8 cellular contexts compared by ENCODE assay signal in the genomic region with DNA sequence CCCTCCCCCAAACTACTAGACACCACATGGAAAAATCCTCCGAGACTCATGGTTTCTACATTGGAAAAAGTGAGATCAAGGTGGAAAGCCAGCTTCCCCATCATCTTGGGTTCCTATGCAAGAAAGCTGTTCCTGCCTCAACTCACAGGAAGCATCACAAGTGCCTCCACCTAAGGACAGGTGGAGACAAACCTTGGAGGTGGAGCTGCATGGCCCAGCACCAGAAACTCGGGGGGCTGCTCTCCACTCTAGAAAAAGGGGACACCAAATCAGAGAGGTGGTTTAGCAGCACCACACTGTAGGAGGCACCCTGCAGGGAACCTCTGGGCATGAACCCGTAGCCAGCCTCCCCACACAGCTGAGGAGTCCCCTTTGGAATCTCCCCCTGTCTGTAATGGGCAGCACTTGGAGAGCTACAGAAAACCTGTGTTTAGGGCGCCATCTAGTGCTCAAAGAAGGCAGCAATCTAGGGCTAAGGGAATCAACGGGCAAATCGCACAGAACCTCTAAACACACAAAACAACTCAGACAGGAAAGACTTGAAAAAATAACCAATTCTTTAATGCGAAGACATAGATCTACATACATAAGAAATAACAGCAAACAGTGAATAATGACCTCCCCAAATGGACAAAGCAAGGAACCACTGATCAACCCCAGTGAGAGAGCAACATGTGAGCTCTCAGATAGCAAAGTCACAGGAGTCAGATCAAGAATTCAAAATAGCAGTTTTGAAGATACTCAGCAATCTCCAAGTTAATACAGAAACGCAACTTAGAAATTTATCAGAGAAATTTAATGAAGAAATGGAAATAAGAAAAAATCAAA. TPM values are rescaled to one million over a fixed set of nuclear protein-coding genes. Genes with fewer than 3 reads are reported as not detected.
DNase-seq lines count a peak whose midpoint lies in the region; ATAC-seq and TF ChIP-seq lines count a peak whose summit lies in the region.

No MANE protein-coding gene starts in this region.

- no peaks in the 10 kb centered on the region for H4K20me1 ChIP-seq in PC-3 (ENCODE audit: low read length)

- H3K4me3 ChIP-seq in HL-60 (replicated peaks; ENCODE audit: insufficient read depth, low read length) (no peak overlapping the region), PC-3 (ENCODE audit: low read length) (no peak overlapping the region), fibroblast of pulmonary artery (replicated peaks; ENCODE audit: low read depth, low read length) (no peak overlapping the region)

- no peak overlapping the region for H3K27ac ChIP-seq in HL-60 (replicated peaks)
- H3K27ac ChIP-seq in PC-3 (ENCODE audit: low read length): no peak overlapping the region

- H3K27ac Mint-ChIP-seq in type B pancreatic cell: no peak overlapping the region

- intact Hi-C loops in PC-3 (cut with micrococcal nuclease): loop anchor here (1.0 kb wide), 1 partner anchor 76 kb away; no protein-coding TSS in a partner anchor

- BruUV-seq in PC-3 (replicated peaks; lab: Mats Ljungman, UMichigan): no TSS peak

- H3K36me3 ChIP-seq in PC-3 (ENCODE audit: low read depth, low read length): no peaks in the 10 kb centered on the region

- no peaks in the 10 kb centered on the region for H3F3A ChIP-seq in PC-3 (ENCODE audit: low read length, unreplicated experiment)

- H2AFZ ChIP-seq in PC-3 (ENCODE audit: low read length): no peak overlapping the region

- H3K27me3 Mint-ChIP-seq in type B pancreatic cell: no peaks in the 10 kb centered on the region

- TF ChIP-seq CTCF in HL-60 (IDR thresholded peaks at IDR 0.05; ENCODE audit: insufficient read depth, low read length) (peak; percentile 41), PC-3 (conservative IDR thresholded peaks at IDR 0.05; ENCODE audit: low read depth, low read length) (peak; percentile 82), fibroblast of pulmonary artery (IDR thresholded peaks at IDR 0.05; ENCODE audit: low read length, missing control alignments) (peak; percentile 78), type B pancreatic cell (conservative IDR thresholded peaks at IDR 0.05) (peak; percentile 79)

- CTCF ChIA-PET in PC-3 (lab: Charles Lee): interaction anchor here (0.5 to 0.8 kb wide), 3 partner anchors 31 to 213 kb away, joined by 3 read pairs; no protein-coding TSS in a partner anchor

- no peak overlapping the region for H3K4me3 Mint-ChIP-seq in type B pancreatic cell

- H3K9ac ChIP-seq in PC-3 (ENCODE audit: low read length): no peak overlapping the region

- H3K9me3 ChIP-seq in PC-3 (ENCODE audit: low read length): no peaks in the 10 kb centered on the region

- H3K27me3 ChIP-seq in HL-60 (ENCODE audit: insufficient read depth, poor library complexity, severe bottlenecking) (no peaks in the 10 kb centered on the region), PC-3 (ENCODE audit: low read length) (no peaks in the 10 kb centered on the region)

- DNase-seq in AML-193 (lab: John Stamatoyannopoulos, UW) (peak; percentile 20 to 31), HL-60 (ENCODE audit: low read depth in 1 of 2, low spot score in 1 of 2) (peak; percentile 1 to 61), PC-3 (peak; percentile 77), activated T-helper 1 cell treated with Interleukin-2 at 50 U/mL for 16 hours (ENCODE audit: low read depth) (peak; percentile 16), fibroblast of pulmonary artery (ENCODE audit: low read depth) (peak; percentile 67), nucleus accumbens (lab: John Stamatoyannopoulos, UW) (peak in 41 of 56 donors; percentile 0 to 63 (median 11)), type B pancreatic cell (ENCODE audit: extremely low spot score, unreplicated experiment) (no peak)

- no peaks in the 10 kb centered on the region for H3K79me2 ChIP-seq in PC-3 (ENCODE audit: low read length)

- no peaks in the 10 kb centered on the region for H3K9me2 ChIP-seq in PC-3 (replicated peaks; ENCODE audit: low read length)

- H3K36me3 Mint-ChIP-seq in type B pancreatic cell: no peaks in the 10 kb centered on the region

- ATAC-seq in GM18858 (IDR thresholded peaks at IDR 0.05; ENCODE audit: unreplicated experiment): peak; percentile 81
- ATAC-seq in PC-3: peak; percentile 86

- POLR2A ChIA-PET in PC-3 (lab: Charles Lee; ENCODE audit: unreplicated experiment): no interaction called here

- no peaks in the 10 kb centered on the region for H3K4me1 ChIP-seq in PC-3 (ENCODE audit: insufficient read depth, low read length)

- H3K9me3 Mint-ChIP-seq in type B pancreatic cell: peaks cover 5% of the 10 kb centered on the region

- no peaks in the 10 kb centered on the region for H3K4me1 Mint-ChIP-seq in type B pancreatic cell (ENCODE audit: unreplicated experiment)

- H3K4me2 ChIP-seq in PC-3 (ENCODE audit: low read length): no peak overlapping the region

RNA-seq across cellular contexts. Expression of a gene that starts 37.0 kb away (rescaled TPM):
- total RNA-seq in PC-3 (2014; rRNA removed) (12.1 and 14.3 TPM in 2 replicates), type B pancreatic cell (ENCODE audit: low replicate concordance) (25.7 and 27.8 TPM in 2 replicates)

RNA-seq across cellular contexts. Expression of a gene that starts 55.2 kb away (rescaled TPM):
- total RNA-seq in PC-3 (2014; rRNA removed) (not detected in 2 replicates), type B pancreatic cell (ENCODE audit: low replicate concordance) (not detected in 2 replicates)
